In the genomic region with DNA sequence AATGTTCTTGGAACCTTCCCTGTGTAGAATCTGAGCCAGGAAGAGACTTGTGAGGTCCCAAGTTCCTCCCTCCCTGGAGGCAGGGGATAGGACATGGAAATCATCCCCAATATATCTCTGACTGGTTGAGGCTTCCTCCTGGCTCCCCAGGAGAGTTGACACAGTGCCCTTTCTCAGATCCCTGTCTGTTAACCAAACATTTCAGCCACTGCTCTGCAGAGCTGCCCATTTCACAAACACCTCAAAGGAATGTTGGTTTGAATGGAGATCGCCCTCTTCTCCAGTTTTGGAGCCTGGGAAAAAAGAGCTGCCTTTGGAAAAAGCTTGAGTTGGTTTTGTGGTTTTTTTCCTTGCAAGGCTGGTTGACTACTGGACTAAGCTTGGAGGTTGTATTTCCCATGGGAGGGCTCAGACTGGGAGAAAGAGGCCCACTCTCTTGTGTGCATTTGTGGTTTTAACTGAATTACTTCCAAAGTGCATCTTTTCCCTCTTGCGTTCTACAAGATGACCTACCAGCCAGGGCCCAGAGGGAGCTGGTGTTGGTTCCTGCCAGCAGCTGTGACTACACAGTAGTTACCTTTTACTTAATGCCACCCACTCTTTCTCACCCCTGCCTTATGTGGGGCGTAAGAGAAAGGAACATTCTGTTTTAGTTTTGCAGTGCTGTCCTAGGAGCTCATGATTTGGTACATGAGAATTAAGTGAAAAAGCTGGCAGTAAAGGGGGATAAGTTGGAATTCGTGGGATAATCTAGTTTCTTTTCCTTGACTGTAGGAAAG, we compare ENCODE assay signal across 12 cellular contexts.
A peak's percentile ranks its signal among the peaks of the same experiment; 100 is the strongest.
DNase-seq lines count a peak whose midpoint lies in the region; ATAC-seq and TF ChIP-seq lines count a peak whose summit lies in the region.
"Had no signal": no experiment of that assay in that cellular context is flagged by ENCODE, and none has a peak within 500 bp of the region (broad histone marks: within the 10 kb centered on the region; RNA-seq: fewer than 3 reads in every experiment).

No MANE protein-coding gene starts in this region.

- TF ChIP-seq CTCF in GM10248 (IDR thresholded peaks at IDR 0.05; ENCODE audit: control extremely low read depth, extremely low read depth, low read depth, missing control alignments), result no peak

- DNase-seq in AG08396 (ENCODE audit: low spot score) (peak; percentile 60), T47D (ENCODE audit: low read depth in 1 of 2, low spot score in 1 of 2) (peak; percentile 12 to 59), non-pigmented ciliary epithelial cell (ENCODE audit: low read depth) (peak; percentile 68), GM10248 (ENCODE audit: extremely low spot score) (no peak), NCI-H2171 treated with DMSO at 0.1 percent for 48 hours (lab: John Stamatoyannopoulos, UW) (no peak), NCI-H128 (lab: John Stamatoyannopoulos, UW; ENCODE audit: unreplicated experiment) (no peak)
- DNase-seq: activated CD8-positive, alpha-beta memory T cell treated with anti-CD3 and anti-CD28 coated beads for 24 hours; Karpas-422; sigmoid colon; thyroid gland had no signal

- ATAC-seq in HG02571 (IDR thresholded peaks at IDR 0.05; ENCODE audit: unreplicated experiment), result peak; percentile 52
- no peak for ATAC-seq in GM19455 (IDR thresholded peaks at IDR 0.05; ENCODE audit: unreplicated experiment)

- in situ Hi-C loops in T47D (cut with HindIII; ENCODE audit: low pct_unique_long_range_greater_than_20kb, low sequenced_read_pairs), result no loop called here

- CTCF ChIA-PET in GM10248 (lab: Yijun Ruan, JAX), result interaction anchor here (1.0 to 5.9 kb wide), 9 partner anchors 9 to 150 kb away, joined by 3 to 34 read pairs (median 5); no protein-coding TSS in a partner anchor

- POLR2A ChIA-PET in GM10248 (lab: Yijun Ruan, JAX), result no interaction called here

Comparison
In these comparisons a context has a peak if more than half of its experiments do, and no peak if none do; other contexts are left out.
1. DNase-seq: peak in AG08396 (single experiment), T47D (2 of 2) and non-pigmented ciliary epithelial cell (single experiment); none in GM10248 (single experiment), NCI-H2171 treated with DMSO at 0.1 percent for 48 hours (single experiment) and NCI-H128 (single experiment).